In genomic region chr13:48126944-48127814, GRCh38 we compare ENCODE assay signal across 1 cellular context.
TF ChIP-seq lines count a peak whose summit lies in the region.

No MANE protein-coding gene starts in this region.

TF ChIP-seq in K562, 482 proteins besides CTCF, POLR2A, EP300 and RAD21 (continued from another document):
- TF ChIP-seq ZNF512 (tag; IDR thresholded peaks at IDR 0.05): no peak
- TF ChIP-seq TARDBP (IDR thresholded peaks at IDR 0.05): no peak
- TF ChIP-seq SMC3 (conservative IDR thresholded peaks at IDR 0.05; ENCODE audit: insufficient read depth, low read depth, low read length): peak; percentile 43; the same call in 1 of the 2 replicates
- TF ChIP-seq KAT7 (CRISPR knock-in tag; IDR thresholded peaks at IDR 0.05; ENCODE audit: borderline replicate concordance): no peak
- TF ChIP-seq CTBP1 (IDR thresholded peaks at IDR 0.05; ENCODE audit: borderline replicate concordance): 0 out of 2 replicates have a peak, but pooled peaks have one; percentile 20
- TF ChIP-seq TEAD4 (IDR thresholded peaks at IDR 0.05; ENCODE audit: low read length): 0 out of 2 replicates have a peak, but pooled peaks have one; percentile 29
- no peak for TF ChIP-seq TEAD4 (CRISPR knock-in tag; IDR thresholded peaks at IDR 0.05; ENCODE audit: borderline replicate concordance)
- no peak for TF ChIP-seq KLF10 (CRISPR knock-in tag; IDR thresholded peaks at IDR 0.05)
- no peak for TF ChIP-seq STAG1 (CRISPR knock-in tag; IDR thresholded peaks at IDR 0.05; ENCODE audit: borderline replicate concordance)
- TF ChIP-seq E4F1 (CRISPR knock-in tag; IDR thresholded peaks at IDR 0.05; ENCODE audit: borderline replicate concordance): no peak
- TF ChIP-seq BMI1 (IDR thresholded peaks at IDR 0.05; ENCODE audit: low read length): no peak
- TF ChIP-seq ASH1L (IDR thresholded peaks at IDR 0.05; ENCODE audit: borderline replicate concordance, low read depth, partially characterized antibody): no peak
- TF ChIP-seq NRF1 (conservative IDR thresholded peaks at IDR 0.05 in 1 of 2, IDR thresholded peaks at IDR 0.05 in 1 of 2): no peak
- 0 out of 2 replicates have a peak, but pooled peaks have one; percentile 15 for TF ChIP-seq ATF7 (IDR thresholded peaks at IDR 0.05)
- TF ChIP-seq CHD1 (IDR thresholded peaks at IDR 0.05; ENCODE audit: low read length): no peak
- TF ChIP-seq, protein P1, sequence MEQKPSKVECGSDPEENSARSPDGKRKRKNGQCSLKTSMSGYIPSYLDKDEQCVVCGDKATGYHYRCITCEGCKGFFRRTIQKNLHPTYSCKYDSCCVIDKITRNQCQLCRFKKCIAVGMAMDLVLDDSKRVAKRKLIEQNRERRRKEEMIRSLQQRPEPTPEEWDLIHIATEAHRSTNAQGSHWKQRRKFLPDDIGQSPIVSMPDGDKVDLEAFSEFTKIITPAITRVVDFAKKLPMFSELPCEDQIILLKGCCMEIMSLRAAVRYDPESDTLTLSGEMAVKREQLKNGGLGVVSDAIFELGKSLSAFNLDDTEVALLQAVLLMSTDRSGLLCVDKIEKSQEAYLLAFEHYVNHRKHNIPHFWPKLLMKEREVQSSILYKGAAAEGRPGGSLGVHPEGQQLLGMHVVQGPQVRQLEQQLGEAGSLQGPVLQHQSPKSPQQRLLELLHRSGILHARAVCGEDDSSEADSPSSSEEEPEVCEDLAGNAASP (IDR thresholded peaks at IDR 0.05): no peak
- no peak for TF ChIP-seq MBD2 (IDR thresholded peaks at IDR 0.05; ENCODE audit: borderline replicate concordance, low read depth)
- no peak for TF ChIP-seq U2AF1 (optimal IDR thresholded peaks at IDR 0.05; ENCODE audit: low read depth, low read length)
- no peak for TF ChIP-seq ZNF143 (CRISPR knock-in tag; IDR thresholded peaks at IDR 0.05)
- TF ChIP-seq ARID1B (IDR thresholded peaks at IDR 0.05): peak; percentile 32
- TF ChIP-seq ZNF778 (CRISPR knock-in tag; IDR thresholded peaks at IDR 0.05): no peak
- TF ChIP-seq TSC22D4 (tag; IDR thresholded peaks at IDR 0.05): no peak
- TF ChIP-seq ELF1 (tag; IDR thresholded peaks at IDR 0.05): 0 out of 2 replicates have a peak, but pooled peaks have one; percentile 53
- no peak for TF ChIP-seq ZNF184 (CRISPR knock-in tag; IDR thresholded peaks at IDR 0.05)
- TF ChIP-seq TGIF2 (CRISPR knock-in tag; IDR thresholded peaks at IDR 0.05): no peak
- no peak for TF ChIP-seq SMARCC2 (IDR thresholded peaks at IDR 0.05; ENCODE audit: low read depth)
- peak; percentile 57; the same call in 1 of the 2 replicates for TF ChIP-seq DPF2 (IDR thresholded peaks at IDR 0.05)
- peak in 1 of 2 experiments; percentile 47; a peak in 1 of 4 replicates for TF ChIP-seq MAZ (CRISPR knock-in tag; conservative IDR thresholded peaks at IDR 0.05 in 1 of 2, IDR thresholded peaks at IDR 0.05 in 1 of 2)
- peak; percentile 95 for TF ChIP-seq NFIC (IDR thresholded peaks at IDR 0.05)
- 0 out of 2 replicates have a peak, but pooled peaks have one; percentile 31 for TF ChIP-seq CEBPB (tag; IDR thresholded peaks at IDR 0.05)
- TF ChIP-seq EP400 (IDR thresholded peaks at IDR 0.05): peak; percentile 31; the same call in 1 of the 2 replicates
- TF ChIP-seq TRIM24 (IDR thresholded peaks at IDR 0.05): peak in 1 of 2 experiments; percentile 21; a peak in 1 of 4 replicates
- TF ChIP-seq GATAD2B (IDR thresholded peaks at IDR 0.05; ENCODE audit: borderline replicate concordance): no peak
- TF ChIP-seq SLC30A9 (CRISPR knock-in tag; IDR thresholded peaks at IDR 0.05): no peak
- TF ChIP-seq ZNF318 (IDR thresholded peaks at IDR 0.05; ENCODE audit: borderline replicate concordance in 1 of 2, low read depth in 1 of 2): no peak
- TF ChIP-seq ARHGAP35 (IDR thresholded peaks at IDR 0.05; ENCODE audit: partially characterized antibody): no peak
- no peak for TF ChIP-seq ZNF146 (CRISPR knock-in tag; IDR thresholded peaks at IDR 0.05; ENCODE audit: unreplicated experiment)
- no peak for TF ChIP-seq SNAPC5 (CRISPR knock-in tag; IDR thresholded peaks at IDR 0.05)
- TF ChIP-seq, protein P2, sequence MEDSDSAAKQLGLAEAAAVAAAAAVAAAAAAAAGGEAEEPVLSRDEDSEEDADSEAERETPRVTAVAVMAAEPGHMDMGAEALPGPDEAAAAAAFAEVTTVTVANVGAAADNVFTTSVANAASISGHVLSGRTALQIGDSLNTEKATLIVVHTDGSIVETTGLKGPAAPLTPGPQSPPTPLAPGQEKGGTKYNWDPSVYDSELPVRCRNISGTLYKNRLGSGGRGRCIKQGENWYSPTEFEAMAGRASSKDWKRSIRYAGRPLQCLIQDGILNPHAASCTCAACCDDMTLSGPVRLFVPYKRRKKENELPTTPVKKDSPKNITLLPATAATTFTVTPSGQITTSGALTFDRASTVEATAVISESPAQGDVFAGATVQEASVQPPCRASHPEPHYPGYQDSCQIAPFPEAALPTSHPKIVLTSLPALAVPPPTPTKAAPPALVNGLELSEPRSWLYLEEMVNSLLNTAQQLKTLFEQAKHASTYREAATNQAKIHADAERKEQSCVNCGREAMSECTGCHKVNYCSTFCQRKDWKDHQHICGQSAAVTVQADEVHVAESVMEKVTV (CRISPR knock-in tag; IDR thresholded peaks at IDR 0.05): peak; percentile 81
- TF ChIP-seq, protein P3, sequence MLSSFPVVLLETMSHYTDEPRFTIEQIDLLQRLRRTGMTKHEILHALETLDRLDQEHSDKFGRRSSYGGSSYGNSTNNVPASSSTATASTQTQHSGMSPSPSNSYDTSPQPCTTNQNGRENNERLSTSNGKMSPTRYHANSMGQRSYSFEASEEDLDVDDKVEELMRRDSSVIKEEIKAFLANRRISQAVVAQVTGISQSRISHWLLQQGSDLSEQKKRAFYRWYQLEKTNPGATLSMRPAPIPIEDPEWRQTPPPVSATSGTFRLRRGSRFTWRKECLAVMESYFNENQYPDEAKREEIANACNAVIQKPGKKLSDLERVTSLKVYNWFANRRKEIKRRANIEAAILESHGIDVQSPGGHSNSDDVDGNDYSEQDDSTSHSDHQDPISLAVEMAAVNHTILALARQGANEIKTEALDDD (IDR thresholded peaks at IDR 0.05): peak; percentile 54
- no peak for TF ChIP-seq MLX (CRISPR knock-in tag; conservative IDR thresholded peaks at IDR 0.05)
- TF ChIP-seq NFIX (CRISPR knock-in tag; IDR thresholded peaks at IDR 0.05; ENCODE audit: low read depth): peak; percentile 55; the same call in 1 of the 2 replicates
- no peak for TF ChIP-seq PHB (CRISPR knock-in tag; IDR thresholded peaks at IDR 0.05)
